Comparison of ENCODE assay signal across 9 cellular contexts in genomic region chr1:154431586-154432373, GRCh38. TPM values are rescaled to one million over a fixed set of nuclear protein-coding genes. Genes with fewer than 3 reads are reported as not detected.
DNase-seq lines count a peak whose midpoint lies in the region; ATAC-seq, FAIRE-seq and TF ChIP-seq lines count a peak whose summit lies in the region.
"Had no signal": no experiment of that assay in that cellular context is flagged by ENCODE, and none has a peak within 500 bp of the region (broad histone marks: within the 10 kb centered on the region; RNA-seq: fewer than 3 reads in every experiment).

No MANE protein-coding gene starts in this region.

- H3K27ac ChIP-seq in H9 (ENCODE audit: insufficient read length, low read depth, low read length) (no peak overlapping the region), WERI-Rb-1 (no peak overlapping the region)

- no peaks in the 10 kb centered on the region for H3K27me3 ChIP-seq in H9 (ENCODE audit: insufficient read depth, low read length)
- H3K27me3 ChIP-seq in WERI-Rb-1 (ENCODE audit: insufficient read depth, low read depth, severe bottlenecking) = peaks cover 100% of the 10 kb centered on the region
- H3K27me3 ChIP-seq: cardiac muscle cell had no signal

- H2BK12ac ChIP-seq in H9 (ENCODE audit: insufficient read length, low read depth, low read length) = no peak overlapping the region

- TF ChIP-seq CTCF in CD14-positive monocyte (IDR thresholded peaks at IDR 0.05) = no peak
- no peak for TF ChIP-seq CTCF in chondrocyte (IDR thresholded peaks at IDR 0.05)
- no peak for TF ChIP-seq CTCF in osteocyte (IDR thresholded peaks at IDR 0.05)
- no peak for TF ChIP-seq CTCF in H9 (conservative IDR thresholded peaks at IDR 0.05)
- no peak for TF ChIP-seq CTCF in WERI-Rb-1 (IDR thresholded peaks at IDR 0.05; ENCODE audit: low read depth, low read length)

- no peak overlapping the region for H2BK15ac ChIP-seq in H9 (ENCODE audit: low read depth, low read length)

- no peak overlapping the region for H3K4ac ChIP-seq in H9 (ENCODE audit: low read depth, low read length)

- H3K9ac ChIP-seq in H9 (ENCODE audit: extremely low read depth, insufficient read length, low read length) = no peak overlapping the region

- no peak overlapping the region for H3T11ph ChIP-seq in H9 (ENCODE audit: low read length)

- peak overlapping the region; percentile 95 to 99 (median 98) for H3K27ac Mint-ChIP-seq in CD14-positive monocyte
- H3K27ac Mint-ChIP-seq in chondrocyte (ENCODE audit: unreplicated experiment) = peak overlapping the region; percentile 78
- peak overlapping the region; percentile 90 for H3K27ac Mint-ChIP-seq in osteocyte (ENCODE audit: unreplicated experiment)
- H3K27ac Mint-ChIP-seq in H9 = no peak overlapping the region; a peak in 2 of 7 replicates

- no peaks in the 10 kb centered on the region for H3K9me3 Mint-ChIP-seq in CD14-positive monocyte
- no peaks in the 10 kb centered on the region for H3K9me3 Mint-ChIP-seq in chondrocyte (ENCODE audit: low read depth)
- no peaks in the 10 kb centered on the region for H3K9me3 Mint-ChIP-seq in osteocyte (ENCODE audit: unreplicated experiment)
- no peaks in the 10 kb centered on the region for H3K9me3 Mint-ChIP-seq in H9

- FAIRE-seq in RCC 7860 (lab: Jason Lieb, UNC) = peak; percentile 99

- H3K4me3 Mint-ChIP-seq in CD14-positive monocyte = peak overlapping the region in 1 of 2 donors; percentile 54
- no peak overlapping the region for H3K4me3 Mint-ChIP-seq in chondrocyte (ENCODE audit: unreplicated experiment)
- no peak overlapping the region for H3K4me3 Mint-ChIP-seq in osteocyte (ENCODE audit: unreplicated experiment)
- no peak overlapping the region for H3K4me3 Mint-ChIP-seq in H9

- no peak overlapping the region for H3K14ac ChIP-seq in H9 (ENCODE audit: insufficient read depth, low read length)

- no peak overlapping the region for H2AK5ac ChIP-seq in H9 (ENCODE audit: insufficient read length, low read length)

- H4K91ac ChIP-seq in H9 (ENCODE audit: insufficient read length, low read depth, low read length) = no peak overlapping the region

- DNase-seq in CD14-positive monocyte (ENCODE audit: low spot score) (peak; percentile 98), RCC 7860 (ENCODE audit: low spot score) (peak; percentile 99), chondrocyte (ENCODE audit: low spot score) (no peak), osteocyte (ENCODE audit: extremely low spot score, unreplicated experiment) (no peak), H9 (no peak), left colon (no peak), WERI-Rb-1 (no peak)

- H3K36me3 ChIP-seq in WERI-Rb-1 = no peaks in the 10 kb centered on the region
- H3K36me3 ChIP-seq: cardiac muscle cell had no signal

- no peak overlapping the region for H2AFZ ChIP-seq in H9 (ENCODE audit: low read length)

- no peak overlapping the region for H2BK5ac ChIP-seq in H9 (ENCODE audit: insufficient read length, low read length)

- H3K18ac ChIP-seq in H9 (ENCODE audit: insufficient read length, low read depth, low read length) = no peak overlapping the region

- ATAC-seq in HG02840 (IDR thresholded peaks at IDR 0.05; ENCODE audit: low FRiP score, unreplicated experiment) (no peak), left colon (no peak)

- H3K4me3 ChIP-seq in WERI-Rb-1 (ENCODE audit: low read depth, low read length) = no peak overlapping the region
- H3K4me3 ChIP-seq: cardiac muscle cell had no signal

- H3K27me3 Mint-ChIP-seq in CD14-positive monocyte (ENCODE audit: low read depth in 3 of 3) (peaks cover 0 to 3% (median 0%) of the 10 kb centered on the region in 3 donors), chondrocyte (ENCODE audit: low read depth) (no peaks in the 10 kb centered on the region), osteocyte (ENCODE audit: unreplicated experiment) (no peaks in the 10 kb centered on the region), H9 (ENCODE audit: low read depth) (peaks cover 1% of the 10 kb centered on the region; the same call in 1 of the 2 replicates)

- peaks cover 57% of the 10 kb centered on the region for H3K4me1 Mint-ChIP-seq in CD14-positive monocyte
- H3K4me1 Mint-ChIP-seq in chondrocyte (ENCODE audit: low read depth) = peaks cover 46% of the 10 kb centered on the region
- H3K4me1 Mint-ChIP-seq in osteocyte (ENCODE audit: unreplicated experiment) = peaks cover 62% of the 10 kb centered on the region
- H3K4me1 Mint-ChIP-seq in H9 = peaks cover 37 to 39% of the 10 kb centered on the region in 2 experiments

- no peak overlapping the region for H4K8ac ChIP-seq in H9 (replicated peaks; ENCODE audit: insufficient read length, low read depth, low read length)

- H3K79me1 ChIP-seq in H9 (ENCODE audit: insufficient read depth, low read depth, low read length, poor library complexity, severe bottlenecking) = no peaks in the 10 kb centered on the region

- H3K4me2 ChIP-seq in H9 (ENCODE audit: insufficient read depth, insufficient read length, low read length) = no peak overlapping the region

- intact Hi-C loops in CD14-positive monocyte (cut with micrococcal nuclease) (loop anchor here (1.0 to 2.0 kb wide), 2 partner anchors 11 to 25 kb away; no protein-coding TSS in a partner anchor), left colon (cut with DNase I, micrococcal nuclease) (no loop called here)

- no peak overlapping the region for H2BK20ac ChIP-seq in H9 (ENCODE audit: low read depth, low read length, poor library complexity, severe bottlenecking)

- H3K9me3 ChIP-seq in H9 (ENCODE audit: control insufficient read depth, low read depth, low read length) (no peaks in the 10 kb centered on the region), WERI-Rb-1 (ENCODE audit: severe bottlenecking) (peaks cover 3% of the 10 kb centered on the region)

- no peak overlapping the region for H2BK120ac ChIP-seq in H9 (ENCODE audit: low read depth, low read length, poor library complexity, severe bottlenecking)

- H3K79me2 ChIP-seq in H9 (ENCODE audit: insufficient read depth, low read length) = no peaks in the 10 kb centered on the region

- H3K23me2 ChIP-seq in H9 (ENCODE audit: insufficient read length, low read depth, low read length, poor library complexity, severe bottlenecking) = no peaks in the 10 kb centered on the region

- no peaks in the 10 kb centered on the region for H4K20me1 ChIP-seq in H9 (ENCODE audit: control insufficient read depth, insufficient read depth, insufficient read length)

- no CpG with 5 or more reads among the region's 10 CpGs for WGBS in H9 (ENCODE audit: extremely low coverage, insufficient read length, low lambda C conversion rate)

- H3K4me1 ChIP-seq in H9 (ENCODE audit: insufficient read depth, low read length) = no peaks in the 10 kb centered on the region; the same call in 1 of the 2 replicates

- no peak overlapping the region for H3K23ac ChIP-seq in H9 (ENCODE audit: insufficient read length, low read depth, low read length)

- peaks cover 81 to 95% of the 10 kb centered on the region in 2 donors for H3K36me3 Mint-ChIP-seq in CD14-positive monocyte
- H3K36me3 Mint-ChIP-seq in chondrocyte (ENCODE audit: low read depth) = no peaks in the 10 kb centered on the region
- peaks cover 7% of the 10 kb centered on the region for H3K36me3 Mint-ChIP-seq in osteocyte (ENCODE audit: unreplicated experiment)
- H3K36me3 Mint-ChIP-seq in H9 (ENCODE audit: insufficient read depth in 1 of 3, low read depth in 3 of 3) = no peaks in the 10 kb centered on the region; a peak in 1 of 7 replicates

- no peak overlapping the region for H4K5ac ChIP-seq in H9 (ENCODE audit: insufficient read length, low read depth, low read length)

- H3K56ac ChIP-seq in H9 (ENCODE audit: insufficient read length, low read depth, low read length) = no peak overlapping the region

RNA-seq across cellular contexts. Expression of gene IL6R, which starts 26.6 kb away (rescaled TPM):
- 10 to 100 TPM; 56.4 to 81.7 TPM for polyA plus RNA-seq in CD14-positive monocyte
- 1.1 to 1.4 TPM (median 1.3 TPM) in 3 replicates for total RNA-seq in chondrocyte
- total RNA-seq in osteocyte = 10.4 and 12.4 TPM in 2 replicates
- total RNA-seq in H9 (2021) = 1.7 and 2.8 TPM in 2 replicates
- total RNA-seq in left colon = 10 to 100 TPM; 32.9 to 51.4 TPM

Comparison
In these comparisons a context has a peak if more than half of its experiments do, and no peak if none do; other contexts are left out.
1. DNase-seq: peak in CD14-positive monocyte (single experiment) and RCC 7860 (single experiment); none in chondrocyte (single experiment), osteocyte (single experiment), H9 (single experiment), left colon (0 of 2) and WERI-Rb-1 (single experiment).
2. H3K27ac Mint-ChIP-seq: peak in CD14-positive monocyte (7 of 7), chondrocyte (single experiment) and osteocyte (single experiment); none in H9 (0 of 3).
3. intact Hi-C loops: an anchor here in CD14-positive monocyte (1.0 to 2.0 kb wide); none called in left colon.